ENCODE assay signal across 1 cellular context in genomic region chr15:88274534-88275460, GRCh38.
TF ChIP-seq lines count a peak whose summit lies in the region.

No MANE protein-coding gene starts in this region.

TF ChIP-seq in GM23338, 12 proteins besides CTCF, POLR2A, EP300 and RAD21 (continued from another document):
- TF ChIP-seq REST (IDR thresholded peaks at IDR 0.05; ENCODE audit: unreplicated experiment) (no peak), EZH2 (IDR thresholded peaks at IDR 0.05; ENCODE audit: low read depth, unreplicated experiment) (no peak)
